Comparison of ENCODE assay signal across 1 cellular context in the genomic region with DNA sequence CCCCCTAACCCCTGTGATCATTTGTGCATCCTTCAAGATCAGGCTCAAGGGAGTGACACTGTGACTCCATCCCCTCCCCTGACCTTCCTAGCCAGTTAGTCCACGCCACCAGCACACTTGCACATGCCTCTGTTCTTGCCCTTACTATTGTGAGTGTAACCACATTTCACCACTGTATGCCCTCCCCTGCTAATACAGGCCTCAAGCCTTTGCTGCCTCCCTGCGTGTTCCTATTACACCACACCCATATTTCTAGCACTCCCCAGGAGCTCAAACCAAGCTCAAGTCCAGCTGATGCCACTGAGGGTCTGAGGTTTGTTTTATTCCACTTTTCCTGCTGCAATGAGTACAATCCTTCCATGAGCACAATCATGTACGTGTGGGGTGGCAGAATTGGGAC.
TF ChIP-seq lines count a peak whose summit lies in the region.

No MANE protein-coding gene starts in this region.

TF ChIP-seq in K562, 482 proteins besides CTCF, POLR2A, EP300 and RAD21 (continued from another document):
- TF ChIP-seq TCF7 (IDR thresholded peaks at IDR 0.05; ENCODE audit: borderline replicate concordance) (no peak), FOXP1 (CRISPR knock-in tag; IDR thresholded peaks at IDR 0.05) (no peak), SIN3A (IDR thresholded peaks at IDR 0.05; ENCODE audit: borderline replicate concordance in 2 of 2, control insufficient read depth in 1 of 2, low read depth in 2 of 2, low read length in 2 of 2) (no peak)
- TF ChIP-seq, protein P1, sequence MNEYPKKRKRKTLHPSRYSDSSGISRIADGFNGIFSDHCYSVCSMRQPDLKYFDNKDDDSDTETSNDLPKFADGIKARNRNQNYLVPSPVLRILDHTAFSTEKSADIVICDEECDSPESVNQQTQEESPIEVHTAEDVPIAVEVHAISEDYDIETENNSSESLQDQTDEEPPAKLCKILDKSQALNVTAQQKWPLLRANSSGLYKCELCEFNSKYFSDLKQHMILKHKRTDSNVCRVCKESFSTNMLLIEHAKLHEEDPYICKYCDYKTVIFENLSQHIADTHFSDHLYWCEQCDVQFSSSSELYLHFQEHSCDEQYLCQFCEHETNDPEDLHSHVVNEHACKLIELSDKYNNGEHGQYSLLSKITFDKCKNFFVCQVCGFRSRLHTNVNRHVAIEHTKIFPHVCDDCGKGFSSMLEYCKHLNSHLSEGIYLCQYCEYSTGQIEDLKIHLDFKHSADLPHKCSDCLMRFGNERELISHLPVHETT (CRISPR knock-in tag; conservative IDR thresholded peaks at IDR 0.05 in 1 of 2, IDR thresholded peaks at IDR 0.05 in 1 of 2): no peak
